ENCODE assay signal across 16 cellular contexts in the genomic region with DNA sequence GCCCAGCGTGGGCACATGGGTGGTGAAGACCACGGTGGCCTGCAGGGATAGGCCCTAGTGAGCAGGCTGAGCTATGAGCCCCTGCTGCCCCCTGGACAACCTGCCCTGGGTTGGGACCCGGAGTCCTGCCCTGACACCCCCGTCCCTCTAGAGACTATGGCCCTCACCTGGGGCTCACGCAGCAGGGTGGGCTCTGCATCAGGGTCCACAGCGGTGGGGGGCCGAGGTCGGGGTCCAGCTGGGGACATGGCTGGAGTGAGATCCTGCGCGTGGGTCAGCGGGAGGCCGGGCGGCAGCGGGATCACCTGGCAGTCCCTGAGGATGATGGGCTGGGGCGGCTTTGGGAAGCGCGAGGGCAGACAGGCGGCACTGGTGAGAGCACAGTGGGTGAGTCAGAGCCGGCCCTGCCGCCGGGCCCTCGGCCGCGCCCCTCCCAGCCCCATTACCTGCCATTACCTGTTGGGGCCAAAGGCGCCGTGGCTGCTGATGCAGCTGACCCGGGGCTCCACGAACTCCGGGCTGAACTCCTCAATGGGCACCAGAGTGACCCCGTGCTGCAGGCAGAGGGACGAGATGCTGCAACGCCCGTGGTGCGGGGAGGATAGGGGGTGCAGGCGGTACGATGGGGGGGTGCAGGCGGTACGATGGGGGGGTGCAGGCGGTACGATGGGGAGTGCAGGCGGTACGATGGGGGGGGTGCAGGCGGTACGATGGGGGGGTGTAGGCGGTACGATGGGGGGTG. TPM values are rescaled to one million over a fixed set of nuclear protein-coding genes. Genes with fewer than 3 reads are reported as not detected.
DNase-seq lines count a peak whose midpoint lies in the region; ATAC-seq, FAIRE-seq and TF ChIP-seq lines count a peak whose summit lies in the region.
"Had no signal": no experiment of that assay in that cellular context is flagged by ENCODE, and none has a peak within 500 bp of the region (broad histone marks: within the 10 kb centered on the region; RNA-seq: fewer than 3 reads in every experiment).

No MANE protein-coding gene starts in this region.

- in situ Hi-C loops in IMR-90 (cut with MboI; ENCODE audit: low sequenced_read_pairs) (no loop called here), K562 (cut with MboI) (no loop called here), gastrocnemius medialis (cut with MboI; ENCODE audit: low sequenced_read_pairs in 4 of 4) (no loop called here)

- ATAC-seq in IMR-90 (ENCODE audit: low read depth) (no peak), K562 (no peak), gastrocnemius medialis (no peak)
- no peak for ATAC-seq in stimulated activated naive CD8-positive, alpha-beta T cell treated with anti-CD3 and anti-CD28 coated beads, Interleukin-15, Interleukin-2, amounts not matched to agents 100 U/mL and 50 U/mL, for 24 hours
- ATAC-seq: A549, HCT116 had no signal

- intact Hi-C loops in Calu3 (cut with micrococcal nuclease; ENCODE audit: unreplicated experiment) (no loop called here), IMR-90 (cut with micrococcal nuclease) (no loop called here), K562 (cut with micrococcal nuclease) (no loop called here), kidney (cut with DNase I) (no loop called here), gastrocnemius medialis (cut with DNase I; ENCODE audit: low total_unique reads) (no loop called here)

- H3K18ac ChIP-seq in IMR-90 (ENCODE audit: low read depth, low read length) (no peak overlapping the region), neuronal stem cell (ENCODE audit: low read length) (no peak overlapping the region)

- no peak overlapping the region for H3K4me3 Mint-ChIP-seq in Calu3 (ENCODE audit: low read depth, unreplicated experiment)
- H3K4me3 Mint-ChIP-seq: CD4-positive, alpha-beta memory T cell had no signal

- no peak overlapping the region for H2BK20ac ChIP-seq in IMR-90 (ENCODE audit: low read depth, low read length)

- H3K4me2 ChIP-seq in IMR-90 (ENCODE audit: low read depth, low read length) (no peak overlapping the region), K562 (ENCODE audit: insufficient read depth, low read length) (no peak overlapping the region), neuronal stem cell (ENCODE audit: insufficient read depth, low read length, poor library complexity, severe bottlenecking) (no peak overlapping the region)
- H3K4me2 ChIP-seq: A549 had no signal

- no peaks in the 10 kb centered on the region for H3K4me1 Mint-ChIP-seq in Calu3 (ENCODE audit: low read depth, unreplicated experiment)
- H3K4me1 Mint-ChIP-seq: CD4-positive, alpha-beta memory T cell had no signal

- H3K4me1 ChIP-seq in IMR-90 (ENCODE audit: control insufficient read depth, insufficient read depth, low read length) (no peaks in the 10 kb centered on the region), K562 (replicated peaks in 1 of 2; ENCODE audit: control insufficient read depth in 2 of 2, insufficient read depth in 2 of 2, low read length in 2 of 2) (peaks cover 0 to 16% of the 10 kb centered on the region in 2 experiments; a peak in 1 of 5 replicates), neuronal stem cell (ENCODE audit: control insufficient read depth in 2 of 2, insufficient read depth in 1 of 2, low read depth in 1 of 2, low read length in 2 of 2) (no peaks in the 10 kb centered on the region), kidney (ENCODE audit: control insufficient read depth in 1 of 2, insufficient read depth in 1 of 2, low read depth in 1 of 2, low read length in 2 of 2) (no peaks in the 10 kb centered on the region), gastrocnemius medialis (no peaks in the 10 kb centered on the region)
- H3K4me1 ChIP-seq: A549, BE2C had no signal

- H3K14ac ChIP-seq in IMR-90 (replicated peaks; ENCODE audit: low read depth, low read length) (no peak overlapping the region), neuronal stem cell (ENCODE audit: low read length) (no peak overlapping the region)

- no peak overlapping the region for H3K9ac ChIP-seq in IMR-90 (ENCODE audit: low read depth, low read length)
- no peak overlapping the region for H3K9ac ChIP-seq in K562 (ENCODE audit: insufficient read depth in 1 of 2, low read depth in 2 of 2, low read length in 2 of 2)
- H3K9ac ChIP-seq in neuronal stem cell (ENCODE audit: low read depth, low read length, poor library complexity), result peak overlapping the region; percentile 21
- no peak overlapping the region for H3K9ac ChIP-seq in kidney (ENCODE audit: low read length in 2 of 2)
- H3K9ac ChIP-seq: GM23248 had no signal

- 96% methylated on average over 10 of the region's 46 CpGs; no CpG with 5 or more reads in 1 of the 2 experiments for WGBS in IMR-90 (ENCODE audit: extremely low coverage in 2 of 2, insufficient read length in 1 of 2), 2 experiments
- 85% methylated on average over 14 of the region's 46 CpGs for WGBS in K562 (ENCODE audit: insufficient coverage, low coverage, missing lambda C conversion rate)
- no CpG with 5 or more reads among the region's 46 CpGs for WGBS in neuronal stem cell (ENCODE audit: extremely low coverage in 2 of 2, insufficient read length in 2 of 2, insufficient replicate concordance in 1 of 2), 2 donors

- H3K79me2 ChIP-seq in K562 (ENCODE audit: control insufficient read depth, insufficient read depth, low read length), result no peaks in the 10 kb centered on the region

- TF ChIP-seq POLR2A in IMR-90 (IDR thresholded peaks at IDR 0.05; ENCODE audit: low read depth, low read length) (no peak), K562 (conservative IDR thresholded peaks at IDR 0.05) (no peak), gastrocnemius medialis (IDR thresholded peaks at IDR 0.05) (no peak)

- H3K4me3 ChIP-seq in IMR-90 (ENCODE audit: insufficient read depth, low read depth, low read length) (no peak overlapping the region), K562 (no peak overlapping the region), neuronal stem cell (ENCODE audit: low read length in 2 of 2) (no peak overlapping the region), kidney (ENCODE audit: low read length in 2 of 2) (no peak overlapping the region), gastrocnemius medialis (no peak overlapping the region)
- H3K4me3 ChIP-seq: A549, GM23248 had no signal

- H2AFZ ChIP-seq in IMR-90 (replicated peaks; ENCODE audit: low read length, poor library complexity), result no peak overlapping the region
- no peak overlapping the region for H2AFZ ChIP-seq in K562 (ENCODE audit: low read depth, low read length)
- no peak overlapping the region for H2AFZ ChIP-seq in neuronal stem cell (ENCODE audit: low read length)
- H2AFZ ChIP-seq: GM23248 had no signal

- FAIRE-seq in K562 (lab: Jason Lieb, UNC) (no peak), kidney (lab: Jason Lieb, UNC) (no peak)
- FAIRE-seq: A549, GM19239, H54 had no signal

- H3K27me3 ChIP-seq in IMR-90 (ENCODE audit: control insufficient read depth, insufficient read depth, low read length), result no peaks in the 10 kb centered on the region
- no peaks in the 10 kb centered on the region for H3K27me3 ChIP-seq in K562 (ENCODE audit: control insufficient read depth in 2 of 2, insufficient read depth in 2 of 2, low read length in 2 of 2)
- H3K27me3 ChIP-seq in neuronal stem cell (ENCODE audit: control insufficient read depth in 3 of 3, insufficient read depth in 3 of 3, low read depth in 1 of 3, low read length in 3 of 3), result no peaks in the 10 kb centered on the region
- H3K27me3 ChIP-seq in gastrocnemius medialis, result no peaks in the 10 kb centered on the region
- H3K27me3 ChIP-seq: BE2C had no signal

- BruUV-seq in Calu3 (replicated peaks; lab: Mats Ljungman, UMichigan), result TSS peak; percentile 8
- BruUV-seq in IMR-90 (replicated peaks; lab: Mats Ljungman, UMichigan), result no TSS peak
- no TSS peak for BruUV-seq in K562 (replicated peaks; lab: Mats Ljungman, UMichigan)

- TF ChIP-seq CTCF in Calu3 (IDR thresholded peaks at IDR 0.05; ENCODE audit: unreplicated experiment), result no peak
- TF ChIP-seq CTCF in IMR-90 (conservative IDR thresholded peaks at IDR 0.05; ENCODE audit: low read depth, low read length), result no peak
- no peak for TF ChIP-seq CTCF in K562 (IDR thresholded peaks at IDR 0.05 in 2 of 3, conservative IDR thresholded peaks at IDR 0.05 in 1 of 3; ENCODE audit: insufficient read depth in 2 of 3, low read depth in 1 of 3, low read length in 3 of 3)
- no peak for TF ChIP-seq CTCF in kidney (IDR thresholded peaks at IDR 0.05; ENCODE audit: borderline replicate concordance, extremely low read depth, insufficient read depth)
- TF ChIP-seq CTCF in gastrocnemius medialis (IDR thresholded peaks at IDR 0.05 in 4 of 5, conservative IDR thresholded peaks at IDR 0.05 in 1 of 5), result no peak

- no peak overlapping the region for H3K23ac ChIP-seq in IMR-90 (ENCODE audit: low read depth, low read length)
- peak overlapping the region; percentile 65 for H3K23ac ChIP-seq in neuronal stem cell (ENCODE audit: low read depth, low read length, poor library complexity)

- no peak overlapping the region for H2BK12ac ChIP-seq in neuronal stem cell (ENCODE audit: low read length)

- dilution Hi-C loops in IMR-90 (cut with HindIII; ENCODE audit: low sequenced_read_pairs, unreplicated experiment), result no loop called here

- no peak for DNase-seq in Calu3
- DNase-seq in IMR-90, result no peak
- no peak for DNase-seq in K562 (ENCODE audit: extremely low read depth in 1 of 4, low spot score in 3 of 4)
- no peak for DNase-seq in neuronal stem cell (ENCODE audit: low spot score)
- DNase-seq in kidney, result no peak
- no peak for DNase-seq in stimulated activated naive CD8-positive, alpha-beta T cell treated with anti-CD3 and anti-CD28 coated beads, Interleukin-15, Interleukin-2, amounts not matched to agents 100 U/mL and 50 U/mL, for 24 hours
- DNase-seq in gastrocnemius medialis, result no peak
- DNase-seq: BE2C, GF-D8, GM23248 had no signal

- H3K79me1 ChIP-seq in IMR-90 (ENCODE audit: low read depth in 1 of 2, low read length in 2 of 2) (no peaks in the 10 kb centered on the region), neuronal stem cell (ENCODE audit: low read depth, low read length) (peaks cover 5% of the 10 kb centered on the region)

- H3K36me3 Mint-ChIP-seq in Calu3 (ENCODE audit: insufficient read depth, unreplicated experiment), result peaks cover 88% of the 10 kb centered on the region
- H3K36me3 Mint-ChIP-seq: CD4-positive, alpha-beta memory T cell had no signal

- POLR2A ChIA-PET in IMR-90 (lab: Charles Lee; ENCODE audit: unreplicated experiment), result no interaction called here
- POLR2A ChIA-PET in K562 (lab: Yijun Ruan, JAX), result no interaction called here

- H2BK120ac ChIP-seq in IMR-90 (ENCODE audit: low read depth, low read length) (no peak overlapping the region), neuronal stem cell (ENCODE audit: low read depth, low read length) (no peak overlapping the region)

- no peaks in the 10 kb centered on the region for H3K9me1 ChIP-seq in IMR-90 (ENCODE audit: insufficient read depth, low read length)
- no peaks in the 10 kb centered on the region for H3K9me1 ChIP-seq in K562 (ENCODE audit: control insufficient read depth, insufficient read depth, low read length)

- H3K27ac ChIP-seq in IMR-90 (ENCODE audit: insufficient read depth, low read length) (no peak overlapping the region), K562 (ENCODE audit: extremely low read depth, low read depth, low read length) (no peak overlapping the region), neuronal stem cell (replicated peaks; ENCODE audit: low read length) (no peak overlapping the region), kidney (ENCODE audit: low read depth in 2 of 2, low read length in 2 of 2) (no peak overlapping the region), gastrocnemius medialis (no peak overlapping the region)
- H3K27ac ChIP-seq: C4-2B, GM23248 had no signal

- TF ChIP-seq RAD21 in IMR-90 (IDR thresholded peaks at IDR 0.05; ENCODE audit: low read length), result no peak
- no peak for TF ChIP-seq RAD21 in K562 (CRISPR knock-in tag; conservative IDR thresholded peaks at IDR 0.05 in 1 of 2, IDR thresholded peaks at IDR 0.05 in 1 of 2)

- CTCF ChIA-PET in Calu3 (lab: Charles Lee) (no interaction called here), IMR-90 (lab: Yijun Ruan, JAX) (no interaction called here), K562 (lab: Yijun Ruan, JAX; ENCODE audit: low intra/inter-chr PET ratio) (no interaction called here)

- H4K20me1 ChIP-seq in IMR-90 (ENCODE audit: insufficient read depth, low read length) (no peaks in the 10 kb centered on the region; the same call in 1 of the 2 replicates), K562 (replicated peaks; ENCODE audit: control insufficient read depth, insufficient read depth, low read length) (no peaks in the 10 kb centered on the region)

- H2BK5ac ChIP-seq in IMR-90 (ENCODE audit: low read depth, low read length, poor library complexity, severe bottlenecking) (no peak overlapping the region), neuronal stem cell (ENCODE audit: low read length) (no peak overlapping the region)

- no peak for TF ChIP-seq EP300 in K562 (IDR thresholded peaks at IDR 0.05; ENCODE audit: low read length)

- H4K5ac ChIP-seq in IMR-90 (ENCODE audit: low read depth, low read length), result no peak overlapping the region

- H2BK15ac ChIP-seq in IMR-90 (ENCODE audit: low read depth, low read length) (no peak overlapping the region), neuronal stem cell (ENCODE audit: low read length) (no peak overlapping the region)

- H2AK5ac ChIP-seq in IMR-90 (ENCODE audit: low read depth, low read length), result no peak overlapping the region
- H2AK5ac ChIP-seq in neuronal stem cell (ENCODE audit: low read depth, low read length), result no peak overlapping the region

- H3K36me3 ChIP-seq in IMR-90 (ENCODE audit: control insufficient read depth, insufficient read depth, low read length) (peaks cover 45% of the 10 kb centered on the region), K562 (ENCODE audit: control insufficient read depth, insufficient read depth, low read length) (peaks cover 94% of the 10 kb centered on the region; the same call in 2 of the 3 replicates), neuronal stem cell (replicated peaks in 1 of 2; ENCODE audit: control insufficient read depth in 2 of 2, insufficient read depth in 2 of 2, low read length in 2 of 2) (peaks cover 68 to 79% of the 10 kb centered on the region in 2 donors), kidney (ENCODE audit: control insufficient read depth in 1 of 2, insufficient read depth in 2 of 2, low read length in 2 of 2) (peaks cover 19 to 30% of the 10 kb centered on the region in 2 donors), gastrocnemius medialis (peaks cover 0 to 22% of the 10 kb centered on the region in 2 donors)
- H3K36me3 ChIP-seq: BE2C had no signal

- no peak overlapping the region for H4K91ac ChIP-seq in IMR-90 (ENCODE audit: insufficient read depth, low read depth, low read length)
- no peak overlapping the region for H4K91ac ChIP-seq in neuronal stem cell (ENCODE audit: low read depth, low read length, poor library complexity)

- H4K8ac ChIP-seq in IMR-90 (ENCODE audit: low read depth in 2 of 2, low read length in 2 of 2), result no peak overlapping the region
- no peak overlapping the region for H4K8ac ChIP-seq in neuronal stem cell (ENCODE audit: low read depth, low read length)

- H3K9me3 ChIP-seq in IMR-90 (ENCODE audit: control insufficient read depth, insufficient read depth, low read length) (no peaks in the 10 kb centered on the region), K562 (replicated peaks; ENCODE audit: control insufficient read depth, insufficient read depth, low read depth, low read length) (no peaks in the 10 kb centered on the region), neuronal stem cell (replicated peaks in 1 of 2; ENCODE audit: control insufficient read depth in 2 of 2, insufficient read depth in 1 of 2, low read depth in 1 of 2, low read length in 2 of 2) (peaks cover 0 to 7% of the 10 kb centered on the region in 2 donors), kidney (ENCODE audit: control insufficient read depth in 1 of 2, low read length in 2 of 2) (no peaks in the 10 kb centered on the region), gastrocnemius medialis (no peaks in the 10 kb centered on the region)
- H3K9me3 ChIP-seq: A549, BE2C had no signal

- H3K4ac ChIP-seq in IMR-90 (ENCODE audit: low read depth, low read length) (no peak overlapping the region), neuronal stem cell (ENCODE audit: low read length) (no peak overlapping the region)

- no peaks in the 10 kb centered on the region for H3K27me3 Mint-ChIP-seq in Calu3 (ENCODE audit: unreplicated experiment)
- H3K27me3 Mint-ChIP-seq: CD4-positive, alpha-beta memory T cell had no signal

- H3K27ac Mint-ChIP-seq in Calu3 (ENCODE audit: unreplicated experiment), result no peak overlapping the region
- H3K27ac Mint-ChIP-seq: CD4-positive, alpha-beta memory T cell had no signal

- no peak overlapping the region for H3K56ac ChIP-seq in IMR-90 (ENCODE audit: extremely low read depth, insufficient read depth, low read length)

- H3K9me3 Mint-ChIP-seq in Calu3 (ENCODE audit: low read depth, unreplicated experiment), result no peaks in the 10 kb centered on the region

- peak overlapping the region; percentile 61 for H2AK9ac ChIP-seq in IMR-90 (replicated peaks; ENCODE audit: low read depth, low read length, poor library complexity)

RNA-seq across cellular contexts. Expression of gene ADRM1, which starts 27.9 kb away (rescaled TPM):
- total RNA-seq in Calu3 (2022) (222 and 227 TPM in 2 replicates), IMR-90 (2012; rRNA removed) (96.9 and 103 TPM in 2 replicates), K562 (2014; rRNA removed) (223 and 261 TPM in 2 replicates), K562 (2014; rRNA removed; fragmentation: Illumina TruSeq; extraction: Trizol) (22.5 and 32.1 TPM in 2 replicates), K562 (2015; rRNA removed; fragmentation: Illumina TruSeq; extraction: Trizol) (125 and 136 TPM in 2 replicates), K562 (2021) (159 and 160 TPM in 2 replicates), kidney (64.4 TPM), gastrocnemius medialis (100 to 1,000 TPM; 389 to 644 (median 611) TPM)
- polyA plus RNA-seq in IMR-90 (2012; rRNA removed) (149 and 188 TPM in 2 replicates), K562 (2011; rRNA removed) (57.6 and 67.4 TPM in 2 replicates), K562 (2014; fragmentation: Illumina TruSeq; extraction: Trizol) (49.3 and 107 TPM in 2 replicates), K562 (2014; fragmentation: Nextera tagmentation; extraction: Ambion mirVana) (10 to 100 TPM in 1 of 2 experiments, 1 to 10 TPM in 1; 5.0 to 21.6 TPM), K562 (2014; rRNA removed) (192 and 201 TPM in 2 replicates), kidney (ENCODE audit: insufficient read depth, low read depth, low replicate concordance) (79.4 TPM)
- polyA plus RNA-seq in IMR-90 (2012; cell fraction: cytosol; rRNA removed), result 188 and 201 TPM in 2 replicates
- 76.7 and 165 TPM in 2 replicates for polyA plus RNA-seq in IMR-90 (2012; cell fraction: nucleus; rRNA removed; ENCODE audit: low replicate concordance)
- total RNA-seq in K562 (2011; cell fraction: chromatin; rRNA removed; ENCODE audit: low replicate concordance), result 21.6 and 87.3 TPM in 2 replicates
- total RNA-seq in K562 (2011; cell fraction: nucleolus; rRNA removed), result 87.6 and 87.7 TPM in 2 replicates
- total RNA-seq in K562 (2011; cell fraction: nucleoplasm; rRNA removed), result 41.0 and 41.6 TPM in 2 replicates
- 69.2 and 237 TPM in 2 replicates for polyA plus RNA-seq in K562 (2011; cell fraction: cytosol; rRNA removed)
- 65.6 and 116 TPM in 2 replicates for polyA plus RNA-seq in K562 (2011; cell fraction: nucleus; rRNA removed)
- polyA plus RNA-seq in K562 (2012), result 109 and 153 TPM in 2 replicates
- 16.1 and 32.6 TPM in 2 replicates for polyA minus RNA-seq in K562 (2011; rRNA and poly(A)+ RNA removed)
- 51.8 and 55.0 TPM in 2 replicates for polyA minus RNA-seq in K562 (2011; cell fraction: cytosol; rRNA and poly(A)+ RNA removed)
- 42.8 and 44.0 TPM in 2 replicates for polyA minus RNA-seq in K562 (2011; cell fraction: nucleus; rRNA and poly(A)+ RNA removed)
- polyA plus RNA-seq in neuronal stem cell (2013, experiment 1 of 2), result 69.1 TPM
- 69.0 TPM for polyA plus RNA-seq in neuronal stem cell (2013, experiment 2 of 2)

RNA-seq across cellular contexts. Expression of gene LAMA5, which starts 36.4 kb away (rescaled TPM):
- total RNA-seq in Calu3 (2022), result 740 and 763 TPM in 2 replicates
- 0.56 and 0.90 TPM in 2 replicates for total RNA-seq in IMR-90 (2012; rRNA removed)
- 7.3 and 11.4 TPM in 2 replicates for polyA plus RNA-seq in IMR-90 (2012; rRNA removed)
- 15.0 and 17.8 TPM in 2 replicates for polyA plus RNA-seq in IMR-90 (2012; cell fraction: cytosol; rRNA removed)
- 27.9 and 77.8 TPM in 2 replicates for polyA plus RNA-seq in IMR-90 (2012; cell fraction: nucleus; rRNA removed; ENCODE audit: low replicate concordance)
- 218 and 612 TPM in 2 replicates for total RNA-seq in K562 (2011; cell fraction: chromatin; rRNA removed; ENCODE audit: low replicate concordance)
- 256 and 378 TPM in 2 replicates for total RNA-seq in K562 (2011; cell fraction: nucleolus; rRNA removed)
- 206 and 238 TPM in 2 replicates for total RNA-seq in K562 (2011; cell fraction: nucleoplasm; rRNA removed)
- 26.4 and 38.3 TPM in 2 replicates for total RNA-seq in K562 (2014; rRNA removed)
- total RNA-seq in K562 (2014; rRNA removed; fragmentation: Illumina TruSeq; extraction: Trizol), result 2.2 and 3.2 TPM in 2 replicates
- total RNA-seq in K562 (2015; rRNA removed; fragmentation: Illumina TruSeq; extraction: Trizol), result 11.3 and 11.7 TPM in 2 replicates
- total RNA-seq in K562 (2021), result 86.4 and 101 TPM in 2 replicates
- 4.4 and 10.0 TPM in 2 replicates for polyA plus RNA-seq in K562 (2011; rRNA removed)
- polyA plus RNA-seq in K562 (2011; cell fraction: cytosol; rRNA removed), result 3.9 and 11.1 TPM in 2 replicates
- polyA plus RNA-seq in K562 (2011; cell fraction: nucleus; rRNA removed), result 130 and 166 TPM in 2 replicates
- 49.7 and 63.1 TPM in 2 replicates for polyA plus RNA-seq in K562 (2012)
- 7.8 and 20.0 TPM in 2 replicates for polyA plus RNA-seq in K562 (2014; fragmentation: Illumina TruSeq; extraction: Trizol)
- polyA plus RNA-seq in K562 (2014; fragmentation: Nextera tagmentation; extraction: Ambion mirVana), result under 1 TPM; 0.31 to 0.48 TPM
- polyA plus RNA-seq in K562 (2014; rRNA removed), result 60.2 and 67.3 TPM in 2 replicates
- 1.5 and 1.9 TPM in 2 replicates for polyA minus RNA-seq in K562 (2011; rRNA and poly(A)+ RNA removed)
- 11.0 and 21.3 TPM in 2 replicates for polyA minus RNA-seq in K562 (2011; cell fraction: cytosol; rRNA and poly(A)+ RNA removed)
- polyA minus RNA-seq in K562 (2011; cell fraction: nucleus; rRNA and poly(A)+ RNA removed), result 33.7 and 42.1 TPM in 2 replicates
- polyA plus RNA-seq in neuronal stem cell (2013, experiment 1 of 2), result 59.5 TPM
- polyA plus RNA-seq in neuronal stem cell (2013, experiment 2 of 2), result 57.4 TPM
- total RNA-seq in kidney, result 342 TPM
- 94.0 TPM for polyA plus RNA-seq in kidney (ENCODE audit: insufficient read depth, low read depth, low replicate concordance)
- 10 to 100 TPM; 13.0 to 35.8 (median 22.7) TPM for total RNA-seq in gastrocnemius medialis
- polyA plus RNA-seq: CD4-positive, alpha-beta memory T cell had no signal

RNA-seq across cellular contexts. Expression of gene RPS21, which starts 56.2 kb away (rescaled TPM):
- total RNA-seq in Calu3 (2022), result 1,920 and 1,936 TPM in 2 replicates
- total RNA-seq in IMR-90 (2012; rRNA removed), result 2,710 and 3,846 TPM in 2 replicates
- 4,298 and 4,766 TPM in 2 replicates for polyA plus RNA-seq in IMR-90 (2012; rRNA removed)
- polyA plus RNA-seq in IMR-90 (2012; cell fraction: cytosol; rRNA removed), result 31,826 and 47,741 TPM in 2 replicates
- polyA plus RNA-seq in IMR-90 (2012; cell fraction: nucleus; rRNA removed; ENCODE audit: low replicate concordance), result 3,277 and 3,813 TPM in 2 replicates
- 256 and 439 TPM in 2 replicates for total RNA-seq in K562 (2011; cell fraction: chromatin; rRNA removed; ENCODE audit: low replicate concordance)
- total RNA-seq in K562 (2011; cell fraction: nucleolus; rRNA removed), result 1,390 and 1,394 TPM in 2 replicates
- total RNA-seq in K562 (2011; cell fraction: nucleoplasm; rRNA removed), result 1,168 and 2,200 TPM in 2 replicates
- 1,801 and 2,504 TPM in 2 replicates for total RNA-seq in K562 (2014; rRNA removed)
- total RNA-seq in K562 (2014; rRNA removed; fragmentation: Illumina TruSeq; extraction: Trizol), result 1,196 and 1,380 TPM in 2 replicates
- 1,567 and 1,716 TPM in 2 replicates for total RNA-seq in K562 (2015; rRNA removed; fragmentation: Illumina TruSeq; extraction: Trizol)
- total RNA-seq in K562 (2021), result 3,091 and 3,491 TPM in 2 replicates
- 5,647 and 7,256 TPM in 2 replicates for polyA plus RNA-seq in K562 (2011; rRNA removed)
- polyA plus RNA-seq in K562 (2011; cell fraction: cytosol; rRNA removed), result 8,200 and 10,658 TPM in 2 replicates
- polyA plus RNA-seq in K562 (2011; cell fraction: nucleus; rRNA removed), result 3,206 and 5,803 TPM in 2 replicates
- polyA plus RNA-seq in K562 (2012), result 4,519 and 5,994 TPM in 2 replicates
- 1,908 and 2,386 TPM in 2 replicates for polyA plus RNA-seq in K562 (2014; fragmentation: Illumina TruSeq; extraction: Trizol)
- polyA plus RNA-seq in K562 (2014; fragmentation: Nextera tagmentation; extraction: Ambion mirVana), result 1,000 to 10,000 TPM; 3,588 to 3,968 TPM
- 3,958 and 4,439 TPM in 2 replicates for polyA plus RNA-seq in K562 (2014; rRNA removed)
- 1,429 and 1,744 TPM in 2 replicates for polyA minus RNA-seq in K562 (2011; rRNA and poly(A)+ RNA removed)
- 755 and 891 TPM in 2 replicates for polyA minus RNA-seq in K562 (2011; cell fraction: cytosol; rRNA and poly(A)+ RNA removed)
- 430 and 792 TPM in 2 replicates for polyA minus RNA-seq in K562 (2011; cell fraction: nucleus; rRNA and poly(A)+ RNA removed)
- 3,158 TPM for polyA plus RNA-seq in neuronal stem cell (2013, experiment 1 of 2)
- 3,117 TPM for polyA plus RNA-seq in neuronal stem cell (2013, experiment 2 of 2)
- 1,221 TPM for total RNA-seq in kidney
- 2,336 TPM for polyA plus RNA-seq in kidney (ENCODE audit: insufficient read depth, low read depth, low replicate concordance)
- total RNA-seq in gastrocnemius medialis, result 1,000 to 10,000 TPM; 1,167 to 4,037 (median 2,295) TPM
